In the genomic region with DNA sequence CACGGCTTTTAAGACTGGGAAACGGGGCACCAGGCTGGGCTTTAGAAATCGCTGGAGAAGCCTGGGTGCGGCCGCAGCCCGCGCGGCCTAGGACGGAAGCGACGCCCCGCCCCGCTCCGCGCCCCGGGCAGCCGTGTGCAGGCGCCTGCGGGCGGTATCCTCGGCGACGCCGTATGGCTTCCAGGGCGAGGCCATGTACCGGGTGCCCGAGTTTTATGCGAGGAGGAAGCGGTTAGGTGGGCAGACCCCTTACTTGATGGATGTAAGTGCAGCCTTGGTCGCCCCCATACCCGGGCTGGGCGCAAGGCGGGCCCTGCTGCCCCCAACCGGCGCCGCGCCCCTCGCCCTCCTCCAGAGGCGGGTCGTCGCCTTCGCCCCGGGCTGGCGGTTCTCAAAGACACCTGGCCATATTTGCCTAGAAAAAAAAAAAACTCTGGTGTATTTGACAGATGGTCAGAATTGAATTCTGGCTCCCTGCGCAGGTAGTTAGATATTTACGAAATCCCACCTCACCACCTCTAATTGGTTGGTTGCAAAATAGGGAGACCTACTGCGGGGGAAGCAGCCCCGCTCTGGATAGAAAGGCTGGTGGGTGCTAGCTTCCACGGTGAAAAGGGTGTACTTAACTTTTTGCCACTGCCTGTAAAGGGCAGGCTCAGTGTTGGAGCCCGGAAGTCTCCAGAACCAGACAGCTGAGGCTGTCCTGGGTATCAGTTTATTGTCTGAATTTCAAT, we compare ENCODE assay signal across 8 cellular contexts. TPM values are rescaled to one million over a fixed set of nuclear protein-coding genes. Genes with fewer than 3 reads are reported as not detected.
DNase-seq lines count a peak whose midpoint lies in the region; ATAC-seq and TF ChIP-seq lines count a peak whose summit lies in the region.

A gene with protein sequence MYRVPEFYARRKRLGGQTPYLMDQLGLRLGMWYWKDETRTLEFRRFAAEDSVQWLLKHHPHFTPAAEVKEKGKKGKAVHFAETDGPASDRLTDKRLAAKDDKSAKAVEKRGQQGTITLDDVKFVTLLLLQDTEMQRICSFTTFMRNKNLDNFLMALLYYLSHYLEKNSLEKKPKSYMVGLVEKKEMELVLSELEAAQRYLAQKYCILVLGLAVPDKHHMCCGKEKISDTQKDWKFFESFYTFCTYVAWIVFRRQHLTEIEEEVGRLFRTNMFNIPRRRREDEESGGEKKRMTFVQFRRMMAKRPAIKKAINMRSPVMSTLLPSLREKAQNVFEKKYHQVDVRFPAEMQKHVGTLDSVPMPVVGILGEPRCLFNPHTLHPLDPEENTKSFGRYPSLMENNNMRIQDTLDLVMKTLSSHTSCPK (plus strand): TSS at position 157 of the 734 bp plus-strand sequence. CDS start 37 bp downstream, at position 194.

- DNase-seq in 8988T (peak; percentile 55), NCI-H774 (lab: John Stamatoyannopoulos, UW) (peak; percentile 39), adipocyte (ENCODE audit: low read depth) (peak; percentile 31), iPS-NIHi11 (ENCODE audit: low spot score) (peak; percentile 65), smooth muscle cell (lab: John Stamatoyannopoulos, UW; ENCODE audit: unreplicated experiment) (no peak)

- H2AFZ ChIP-seq in smooth muscle cell (ENCODE audit: low read depth), result peak within 1 kb of the TSS; percentile 78

- no peaks in the 10 kb centered on the region for H3K27me3 ChIP-seq in adipocyte (replicated peaks; ENCODE audit: control insufficient read depth, insufficient read depth, low read length)
- H3K27me3 ChIP-seq in smooth muscle cell (ENCODE audit: low read depth), result no peaks in the 10 kb centered on the region

- peak within 1 kb of the TSS; percentile 81 for H3K4me2 ChIP-seq in smooth muscle cell

- H3K27ac ChIP-seq in smooth muscle cell (ENCODE audit: low read depth), result no peak within 1 kb of the TSS

- H3K36me3 ChIP-seq in adipocyte (ENCODE audit: control insufficient read depth, insufficient read depth, low read length, severe bottlenecking), result no peaks in the 10 kb centered on the region
- no peaks in the 10 kb centered on the region for H3K36me3 ChIP-seq in smooth muscle cell (ENCODE audit: low read depth)

- ATAC-seq in GM18909 (IDR thresholded peaks at IDR 0.05; ENCODE audit: poor library complexity, unreplicated experiment) (peak; percentile 61), HG02623 (IDR thresholded peaks at IDR 0.05; ENCODE audit: unreplicated experiment) (no peak), HG03571 (IDR thresholded peaks at IDR 0.05; ENCODE audit: unreplicated experiment) (no peak)

- H3K4me1 ChIP-seq in adipocyte (ENCODE audit: control insufficient read depth, insufficient read depth, low read length) (peaks cover 23% of the 10 kb centered on the region), smooth muscle cell (ENCODE audit: low read depth) (no peaks in the 10 kb centered on the region)

- H3K9ac ChIP-seq in adipocyte (ENCODE audit: low read length), result peak within 1 kb of the TSS; percentile 37
- H3K9ac ChIP-seq in smooth muscle cell (ENCODE audit: low read depth), result no peak within 1 kb of the TSS

- H3K79me2 ChIP-seq in smooth muscle cell (ENCODE audit: low read depth), result no peaks in the 10 kb centered on the region

- no peaks in the 10 kb centered on the region for H3K9me3 ChIP-seq in adipocyte (ENCODE audit: control insufficient read depth, low read length)
- no peaks in the 10 kb centered on the region for H3K9me3 ChIP-seq in smooth muscle cell (replicated peaks; ENCODE audit: low read depth)

- H4K20me1 ChIP-seq in smooth muscle cell (ENCODE audit: low read depth), result no peaks in the 10 kb centered on the region

- 50% methylated on average over 42 of the region's 50 CpGs for WGBS in smooth muscle cell (ENCODE audit: low lambda C conversion rate)

- H3K4me3 ChIP-seq in adipocyte (ENCODE audit: low read length) (peak within 1 kb of the TSS; percentile 68), smooth muscle cell (peak within 1 kb of the TSS; percentile 35)

- TF ChIP-seq CTCF in smooth muscle cell (IDR thresholded peaks at IDR 0.05; ENCODE audit: borderline replicate concordance, insufficient read depth, poor library complexity, severe bottlenecking), result no peak

- no peaks in the 10 kb centered on the region for H3F3A ChIP-seq in smooth muscle cell (ENCODE audit: low read depth)

RNA-seq across cellular contexts. Expression of the gene that starts here (rescaled TPM):
- 1.9 and 2.0 TPM in 2 replicates for total RNA-seq in smooth muscle cell
- 2.2 and 3.0 TPM in 2 replicates for polyA plus RNA-seq in smooth muscle cell
